ENCODE assay signal across 27 cellular contexts in the genomic region with DNA sequence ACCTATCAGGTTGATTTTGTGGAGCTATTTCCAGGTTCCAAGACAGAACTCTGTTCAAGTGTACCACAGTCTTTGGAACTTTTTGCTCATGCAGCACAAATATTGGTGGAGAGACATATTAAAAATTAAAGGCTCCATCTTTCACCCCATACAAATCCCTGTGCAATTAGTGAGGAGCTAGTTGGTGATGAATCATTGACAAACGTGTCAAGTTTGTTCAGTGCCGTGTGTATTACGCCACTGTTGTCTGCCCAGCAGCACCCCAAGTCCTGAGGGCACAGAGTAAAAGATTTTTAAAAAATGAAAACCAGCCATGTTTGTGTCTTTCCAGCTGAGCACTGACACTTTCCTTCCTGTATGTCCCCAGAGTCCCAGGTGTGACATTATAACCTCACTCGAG. TPM values are rescaled to one million over a fixed set of nuclear protein-coding genes. Genes with fewer than 3 reads are reported as not detected.
"Had no signal": no experiment of that assay in that cellular context is flagged by ENCODE, and none has a peak within 500 bp of the region (broad histone marks: within the 10 kb centered on the region; RNA-seq: fewer than 3 reads in every experiment).

No MANE protein-coding gene starts in this region.

- DNase-seq: activated CD4-positive, alpha-beta T cell treated with anti-CD3 and anti-CD28 coated beads for 36 hours; activated CD4-positive, alpha-beta T cell treated with anti-CD3 and anti-CD28 coated beads, Interleukin-2, amount 10 ng/mL, durations not matched to agents 7 days and 5 days; activated CD4-positive, alpha-beta T cell treated with anti-CD3 and anti-CD28 coated beads, Interleukin-2, amount 50 U/mL, for 48 hours; activated CD8-positive, alpha-beta T cell treated with anti-CD3 and anti-CD28 coated beads, Interleukin-2, amount 10 ng/mL, durations not matched to agents 7 days and 5 days; activated gamma-delta T cell; activated naive CD4-positive, alpha-beta T cell treated with Interleukin-2 at 50 U/mL for 16 hours; activated naive CD8-positive, alpha-beta T cell treated with anti-CD3 and anti-CD28 coated beads, Interleukin-2, amount 10 ng/mL, durations not matched to agents 7 days and 5 days; activated T-cell treated with anti-CD3 and anti-CD28 coated beads, Interleukin-2, amount 50 U/mL, for 24 hours; body of pancreas; central memory CD4-positive, alpha-beta T cell; NCI-H1092 treated with DMSO at 0.1 percent for 48 hours; NCI-H187; NCI-H2029 treated with DMSO at 0.1 percent for 48 hours; NCI-H2107; NCI-H2171; NCI-H510A; NCI-H526; NCI-H748 treated with DMSO at 0.1 percent for 48 hours; OCI-M1; SJCRH30 had no signal

- H3K36me3 Mint-ChIP-seq: activated naive CD4-positive, alpha-beta T cell treated with anti-CD3 and anti-CD28 coated beads, Interleukin-2, amount 50 U/mL, for 24 hours; activated naive CD8-positive, alpha-beta T cell treated with anti-CD3 and anti-CD28 coated beads, Interleukin-2, amount 10 ng/mL, durations not matched to agents 7 days and 5 days had no signal

- ATAC-seq: activated CD4-positive, alpha-beta T cell treated with anti-CD3 and anti-CD28 coated beads for 36 hours; activated CD4-positive, CD25-positive, alpha-beta regulatory T cell treated with anti-CD3 and anti-CD28 coated beads, Interleukin-2, amount 50 U/mL, for 24 hours; activated CD8-positive, alpha-beta T cell treated with anti-CD3 and anti-CD28 coated beads, Interleukin-2, amount 10 ng/mL, durations not matched to agents 7 days and 5 days; body of pancreas; Panc1 had no signal

- H3K4me3 Mint-ChIP-seq: activated CD4-positive, alpha-beta T cell treated with anti-CD3 and anti-CD28 coated beads for 36 hours; activated CD4-positive, alpha-beta T cell treated with anti-CD3 and anti-CD28 coated beads, Interleukin-2, amount 10 ng/mL, durations not matched to agents 7 days and 5 days; activated CD8-positive, alpha-beta T cell treated with anti-CD3 and anti-CD28 coated beads, Interleukin-2, amount 10 ng/mL, durations not matched to agents 7 days and 5 days; activated naive CD4-positive, alpha-beta T cell treated with anti-CD3 and anti-CD28 coated beads, Interleukin-2, amount 50 U/mL, for 24 hours; activated naive CD8-positive, alpha-beta T cell treated with anti-CD3 and anti-CD28 coated beads, Interleukin-2, amount 10 ng/mL, durations not matched to agents 7 days and 5 days; activated T-cell treated with anti-CD3 and anti-CD28 coated beads, Interleukin-2, amount 50 U/mL, for 24 hours; T-helper 2 cell treated with Interferon-gamma antibody and Interleukin-4, amounts not matched to agents 5 μg/mL and 100 μg/mL, for 36 hours had no signal

- H3K4me1 Mint-ChIP-seq: activated CD4-positive, alpha-beta T cell treated with anti-CD3 and anti-CD28 coated beads for 36 hours; activated CD4-positive, alpha-beta T cell treated with anti-CD3 and anti-CD28 coated beads, Interleukin-2, amount 10 ng/mL, durations not matched to agents 7 days and 5 days had no signal

- H3K4me2 ChIP-seq: KMS-11 had no signal

- H3K27ac Mint-ChIP-seq: activated CD4-positive, alpha-beta T cell treated with anti-CD3 and anti-CD28 coated beads for 36 hours; activated CD4-positive, alpha-beta T cell treated with anti-CD3 and anti-CD28 coated beads, Interleukin-2, amount 10 ng/mL, durations not matched to agents 7 days and 5 days; activated CD8-positive, alpha-beta T cell treated with anti-CD3 and anti-CD28 coated beads, Interleukin-2, amount 10 ng/mL, durations not matched to agents 7 days and 5 days; activated naive CD4-positive, alpha-beta T cell treated with anti-CD3 and anti-CD28 coated beads, Interleukin-2, amount 50 U/mL, for 24 hours; activated naive CD8-positive, alpha-beta T cell treated with anti-CD3 and anti-CD28 coated beads, Interleukin-2, amount 10 ng/mL, durations not matched to agents 7 days and 5 days; activated T-cell treated with anti-CD3 and anti-CD28 coated beads, Interleukin-2, amount 50 U/mL, for 24 hours; activated T-helper 2 cell treated with anti-CD3 and anti-CD28 coated beads, Interferon-gamma antibody, Interleukin-2, Interleukin-4, amounts not matched to agents 10 μg/mL and 5 μg/mL and 100 μg/mL, durations not matched to agents 14 hours and 24 hours and 36 hours; T-helper 2 cell treated with Interferon-gamma antibody and Interleukin-4, amounts not matched to agents 5 μg/mL and 100 μg/mL, for 36 hours had no signal

- H3K27me3 ChIP-seq: body of pancreas, SJCRH30 had no signal

- H3K27ac ChIP-seq: body of pancreas, KMS-11, SJCRH30, SK-N-MC had no signal

- H3K9me3 Mint-ChIP-seq: activated CD4-positive, alpha-beta T cell treated with anti-CD3 and anti-CD28 coated beads, Interleukin-2, amount 10 ng/mL, durations not matched to agents 7 days and 5 days; activated naive CD4-positive, alpha-beta T cell treated with anti-CD3 and anti-CD28 coated beads, Interleukin-2, amount 50 U/mL, for 24 hours; activated naive CD8-positive, alpha-beta T cell treated with anti-CD3 and anti-CD28 coated beads, Interleukin-2, amount 10 ng/mL, durations not matched to agents 7 days and 5 days; activated T-cell treated with anti-CD3 and anti-CD28 coated beads, Interleukin-2, amount 50 U/mL, for 24 hours; activated T-helper 2 cell treated with anti-CD3 and anti-CD28 coated beads, Interferon-gamma antibody, Interleukin-2, Interleukin-4, amounts not matched to agents 10 μg/mL and 5 μg/mL and 100 μg/mL, durations not matched to agents 14 hours and 24 hours and 36 hours; T-helper 2 cell treated with Interferon-gamma antibody and Interleukin-4, amounts not matched to agents 5 μg/mL and 100 μg/mL, for 36 hours had no signal

- H3K9ac ChIP-seq: KMS-11 had no signal

- H3K9me3 ChIP-seq: body of pancreas, SJCRH30 had no signal

- H3K4me3 ChIP-seq: body of pancreas, SJCRH30, SK-N-MC had no signal

RNA-seq across cellular contexts. Expression of gene ATOH8, which starts 9.3 kb away (rescaled TPM):
- total RNA-seq: activated CD4-positive, alpha-beta T cell treated with anti-CD3 and anti-CD28 coated beads for 36 hours; activated naive CD8-positive, alpha-beta T cell treated with anti-CD3 and anti-CD28 coated beads, Interleukin-2, amount 10 ng/mL, durations not matched to agents 7 days and 5 days had no signal
